In genomic region chr17:44369414-44370023, GRCh38 we compare ENCODE assay signal across 8 cellular contexts. TPM values are rescaled to one million over a fixed set of nuclear protein-coding genes. Genes with fewer than 3 reads are reported as not detected.
A peak's percentile ranks its signal among the peaks of the same experiment; 100 is the strongest.
DNase-seq lines count a peak whose midpoint lies in the region; ATAC-seq and TF ChIP-seq lines count a peak whose summit lies in the region.
"Not testable (repeated sequence)": the region's sequence is repeated elsewhere in the genome, so short reads cannot be mapped to it uniquely, and the experiment has no call there.
"Had no signal": no experiment of that assay in that cellular context is flagged by ENCODE, and none has a peak within 500 bp of the region (broad histone marks: within the 10 kb centered on the region; RNA-seq: fewer than 3 reads in every experiment).

No MANE protein-coding gene starts in this region.

- not testable (repeated sequence) for H3K4me3 ChIP-seq in naive thymus-derived CD4-positive, alpha-beta T cell (ENCODE audit: low read length)

- H3K4me3 Mint-ChIP-seq in activated CD4-positive, alpha-beta memory T cell treated with anti-CD3 and anti-CD28 coated beads for 36 hours = peak overlapping the region; percentile 28
- H3K4me3 Mint-ChIP-seq in activated naive CD4-positive, alpha-beta T cell treated with anti-CD3 and anti-CD28 coated beads for 36 hours = peak overlapping the region; percentile 44
- H3K4me3 Mint-ChIP-seq in dendritic cell treated with granulocyte-macrophage colony-stimulating factor and Interleukin-4, amounts not matched to agents 40 ng/mL and 50 ng/mL, for 4 days = peak overlapping the region; percentile 0
- peak overlapping the region; percentile 48 to 76 (median 64) for H3K4me3 Mint-ChIP-seq in naive thymus-derived CD4-positive, alpha-beta T cell
- H3K4me3 Mint-ChIP-seq in progenitor cell of endocrine pancreas (ENCODE audit: low read depth) = not testable (repeated sequence)

- TF ChIP-seq CTCF in progenitor cell of endocrine pancreas (IDR thresholded peaks at IDR 0.05; ENCODE audit: unreplicated experiment) = not testable (repeated sequence)

- CTCF ChIA-PET in activated CD4-positive, alpha-beta memory T cell treated with anti-CD3 and anti-CD28 coated beads for 36 hours (lab: Charles Lee) = interaction anchor here (0.9 to 1.3 kb wide), 2 partner anchors 19 to 459 kb away, joined by 3 read pairs; no protein-coding TSS in a partner anchor
- CTCF ChIA-PET in activated naive CD4-positive, alpha-beta T cell treated with anti-CD3 and anti-CD28 coated beads for 36 hours (lab: Charles Lee) = interaction anchor here (0.7 to 1.0 kb wide), 3 partner anchors 11 to 163 kb away, joined by 3 to 4 read pairs (median 3); no protein-coding TSS in a partner anchor
- CTCF ChIA-PET in naive thymus-derived CD4-positive, alpha-beta T cell (lab: Charles Lee) = not testable (repeated sequence)

- H3K27me3 Mint-ChIP-seq in activated CD4-positive, alpha-beta memory T cell treated with anti-CD3 and anti-CD28 coated beads for 36 hours = peaks cover 22% of the 10 kb centered on the region
- peaks cover 31% of the 10 kb centered on the region for H3K27me3 Mint-ChIP-seq in activated naive CD4-positive, alpha-beta T cell treated with anti-CD3 and anti-CD28 coated beads for 36 hours (ENCODE audit: low read depth)
- peaks cover 70% of the 10 kb centered on the region for H3K27me3 Mint-ChIP-seq in dendritic cell treated with granulocyte-macrophage colony-stimulating factor and Interleukin-4, amounts not matched to agents 40 ng/mL and 50 ng/mL, for 4 days
- H3K27me3 Mint-ChIP-seq in naive thymus-derived CD4-positive, alpha-beta T cell = peaks cover 15 to 47% (median 39%) of the 10 kb centered on the region in 5 donors
- H3K27me3 Mint-ChIP-seq in progenitor cell of endocrine pancreas = peaks cover 29% of the 10 kb centered on the region

- peak; percentile 71 for DNase-seq in ELF-1 (ENCODE audit: low read depth, low spot score)
- DNase-seq in NCI-H748 (lab: John Stamatoyannopoulos, UW; ENCODE audit: unreplicated experiment) = peak; percentile 59
- DNase-seq in activated CD4-positive, alpha-beta memory T cell treated with anti-CD3 and anti-CD28 coated beads for 36 hours = peak; percentile 35
- DNase-seq in activated naive CD4-positive, alpha-beta T cell treated with anti-CD3 and anti-CD28 coated beads for 36 hours = peak; percentile 40
- DNase-seq in naive thymus-derived CD4-positive, alpha-beta T cell; progenitor cell of endocrine pancreas (ENCODE audit: low spot score, unreplicated experiment): not testable (repeated sequence)

- not testable (repeated sequence) for H3K36me3 ChIP-seq in naive thymus-derived CD4-positive, alpha-beta T cell (ENCODE audit: control insufficient read depth in 2 of 3, insufficient read depth in 3 of 3, low read length in 3 of 3)

- ATAC-seq in naive thymus-derived CD4-positive, alpha-beta T cell = not testable (repeated sequence)

- not testable (repeated sequence) for H3K27me3 ChIP-seq in naive thymus-derived CD4-positive, alpha-beta T cell (ENCODE audit: control insufficient read depth in 2 of 2, insufficient read depth in 2 of 2, low read length in 2 of 2)

- not testable (repeated sequence) for H3K4me1 Mint-ChIP-seq in activated CD4-positive, alpha-beta memory T cell treated with anti-CD3 and anti-CD28 coated beads for 36 hours (ENCODE audit: low read depth); activated naive CD4-positive, alpha-beta T cell treated with anti-CD3 and anti-CD28 coated beads for 36 hours (ENCODE audit: low read depth); dendritic cell treated with granulocyte-macrophage colony-stimulating factor and Interleukin-4, amounts not matched to agents 40 ng/mL and 50 ng/mL, for 4 days (ENCODE audit: low read depth); naive thymus-derived CD4-positive, alpha-beta T cell; progenitor cell of endocrine pancreas (ENCODE audit: low read depth)

- H3K27ac ChIP-seq in naive thymus-derived CD4-positive, alpha-beta T cell (ENCODE audit: low read depth, low read length) = not testable (repeated sequence)

- not testable (repeated sequence) for H3K36me3 Mint-ChIP-seq in activated CD4-positive, alpha-beta memory T cell treated with anti-CD3 and anti-CD28 coated beads for 36 hours; activated naive CD4-positive, alpha-beta T cell treated with anti-CD3 and anti-CD28 coated beads for 36 hours (ENCODE audit: low read depth); dendritic cell treated with granulocyte-macrophage colony-stimulating factor and Interleukin-4, amounts not matched to agents 40 ng/mL and 50 ng/mL, for 4 days (ENCODE audit: low read depth); naive thymus-derived CD4-positive, alpha-beta T cell; progenitor cell of endocrine pancreas (ENCODE audit: insufficient read depth)

- H3K9me3 Mint-ChIP-seq in activated CD4-positive, alpha-beta memory T cell treated with anti-CD3 and anti-CD28 coated beads for 36 hours; activated naive CD4-positive, alpha-beta T cell treated with anti-CD3 and anti-CD28 coated beads for 36 hours; dendritic cell treated with granulocyte-macrophage colony-stimulating factor and Interleukin-4, amounts not matched to agents 40 ng/mL and 50 ng/mL, for 4 days; naive thymus-derived CD4-positive, alpha-beta T cell; progenitor cell of endocrine pancreas (ENCODE audit: low read depth): not testable (repeated sequence)

- intact Hi-C loops in activated CD4-positive, alpha-beta memory T cell treated with anti-CD3 and anti-CD28 coated beads for 36 hours (cut with micrococcal nuclease); activated naive CD4-positive, alpha-beta T cell treated with anti-CD3 and anti-CD28 coated beads for 36 hours (cut with micrococcal nuclease); dendritic cell treated with granulocyte-macrophage colony-stimulating factor and Interleukin-4, amounts not matched to agents 40 ng/mL and 50 ng/mL, for 4 days (cut with micrococcal nuclease); naive thymus-derived CD4-positive, alpha-beta T cell (cut with micrococcal nuclease): not testable (repeated sequence)

- H3K4me1 ChIP-seq in naive thymus-derived CD4-positive, alpha-beta T cell (ENCODE audit: control insufficient read depth in 2 of 2, insufficient read depth in 2 of 2, low read length in 2 of 2) = not testable (repeated sequence)

- POLR2A ChIA-PET in activated CD4-positive, alpha-beta memory T cell treated with anti-CD3 and anti-CD28 coated beads for 36 hours (lab: Charles Lee); naive thymus-derived CD4-positive, alpha-beta T cell (lab: Charles Lee): not testable (repeated sequence)

- H3K27ac Mint-ChIP-seq in activated CD4-positive, alpha-beta memory T cell treated with anti-CD3 and anti-CD28 coated beads for 36 hours; activated naive CD4-positive, alpha-beta T cell treated with anti-CD3 and anti-CD28 coated beads for 36 hours; dendritic cell treated with granulocyte-macrophage colony-stimulating factor and Interleukin-4, amounts not matched to agents 40 ng/mL and 50 ng/mL, for 4 days; naive thymus-derived CD4-positive, alpha-beta T cell: not testable (repeated sequence)
- peak overlapping the region; percentile 27 for H3K27ac Mint-ChIP-seq in progenitor cell of endocrine pancreas

- H3K9me3 ChIP-seq in naive thymus-derived CD4-positive, alpha-beta T cell (ENCODE audit: control insufficient read depth in 2 of 3, low read length in 3 of 3) = not testable (repeated sequence)

RNA-seq across cellular contexts. Expression of gene FAM171A2, which starts 5.9 kb away (rescaled TPM):
- under 1 TPM; 0.19 to 0.21 TPM for total RNA-seq in activated CD4-positive, alpha-beta memory T cell treated with anti-CD3 and anti-CD28 coated beads for 36 hours
- under 1 TPM; 0.12 to 0.21 TPM for total RNA-seq in activated naive CD4-positive, alpha-beta T cell treated with anti-CD3 and anti-CD28 coated beads for 36 hours
- total RNA-seq in naive thymus-derived CD4-positive, alpha-beta T cell = under 1 TPM; 0.24 to 0.78 (median 0.39) TPM
- under 1 TPM; 0.11 to 0.16 TPM for polyA plus RNA-seq in naive thymus-derived CD4-positive, alpha-beta T cell
- total RNA-seq in progenitor cell of endocrine pancreas = 39.9 and 42.5 TPM in 2 replicates
- polyA plus RNA-seq: CD14-positive monocyte had no signal

RNA-seq across cellular contexts. Expression of gene ITGA2B, which starts 19.9 kb away (rescaled TPM):
- 1 to 10 TPM; 1.0 to 1.4 TPM for total RNA-seq in activated CD4-positive, alpha-beta memory T cell treated with anti-CD3 and anti-CD28 coated beads for 36 hours
- total RNA-seq in activated naive CD4-positive, alpha-beta T cell treated with anti-CD3 and anti-CD28 coated beads for 36 hours = 1 to 10 TPM in 1 of 2 experiments, under 1 TPM in 1; 0.31 to 1.1 TPM
- total RNA-seq in naive thymus-derived CD4-positive, alpha-beta T cell = 10 to 100 TPM in 1 of 5 experiments, 1 to 10 TPM in 1, under 1 TPM in 3; 0.43 to 19.7 (median 0.67) TPM
- polyA plus RNA-seq in naive thymus-derived CD4-positive, alpha-beta T cell = not detected
- total RNA-seq in progenitor cell of endocrine pancreas = 1.2 and 2.6 TPM in 2 replicates

RNA-seq across cellular contexts. Expression of gene GRN, which starts 24.4 kb away (rescaled TPM):
- 10 to 100 TPM; 59.7 to 62.4 TPM for total RNA-seq in activated CD4-positive, alpha-beta memory T cell treated with anti-CD3 and anti-CD28 coated beads for 36 hours
- total RNA-seq in activated naive CD4-positive, alpha-beta T cell treated with anti-CD3 and anti-CD28 coated beads for 36 hours = 10 to 100 TPM; 47.1 to 50.5 TPM
- 100 to 1,000 TPM in 1 of 5 experiments, 10 to 100 TPM in 4; 49.5 to 374 (median 52.2) TPM for total RNA-seq in naive thymus-derived CD4-positive, alpha-beta T cell
- 10 to 100 TPM; 52.2 to 58.7 TPM for polyA plus RNA-seq in naive thymus-derived CD4-positive, alpha-beta T cell
- total RNA-seq in progenitor cell of endocrine pancreas = 97.9 and 99.7 TPM in 2 replicates

RNA-seq across cellular contexts. Expression of gene SLC25A39, which starts 44.9 kb away (rescaled TPM):
- 100 to 1,000 TPM; 121 to 122 TPM for total RNA-seq in activated CD4-positive, alpha-beta memory T cell treated with anti-CD3 and anti-CD28 coated beads for 36 hours
- total RNA-seq in activated naive CD4-positive, alpha-beta T cell treated with anti-CD3 and anti-CD28 coated beads for 36 hours = 100 to 1,000 TPM; 146 to 149 TPM
- total RNA-seq in naive thymus-derived CD4-positive, alpha-beta T cell = 100 to 1,000 TPM in 3 of 5 experiments, 10 to 100 TPM in 2; 75.4 to 107 (median 101) TPM
- 100 to 1,000 TPM; 122 to 155 TPM for polyA plus RNA-seq in naive thymus-derived CD4-positive, alpha-beta T cell
- 129 and 139 TPM in 2 replicates for total RNA-seq in progenitor cell of endocrine pancreas

Comparison
In these comparisons a context has a peak if more than half of its experiments do, and no peak if none do; other contexts are left out.
1. RNA of gene FAM171A2, which starts 5.9 kb away (total RNA-seq): 39.9 to 42.5 TPM in progenitor cell of endocrine pancreas; 0.24 to 0.78 TPM in naive thymus-derived CD4-positive, alpha-beta T cell, 0.12 to 0.21 TPM in activated naive CD4-positive, alpha-beta T cell treated with anti-CD3 and anti-CD28 coated beads for 36 hours and 0.19 to 0.21 TPM in activated CD4-positive, alpha-beta memory T cell treated with anti-CD3 and anti-CD28 coated beads for 36 hours; every median in the first group is over 10 times any median in the second.